Comparison of ENCODE assay signal across 5 cellular contexts in the genomic region with DNA sequence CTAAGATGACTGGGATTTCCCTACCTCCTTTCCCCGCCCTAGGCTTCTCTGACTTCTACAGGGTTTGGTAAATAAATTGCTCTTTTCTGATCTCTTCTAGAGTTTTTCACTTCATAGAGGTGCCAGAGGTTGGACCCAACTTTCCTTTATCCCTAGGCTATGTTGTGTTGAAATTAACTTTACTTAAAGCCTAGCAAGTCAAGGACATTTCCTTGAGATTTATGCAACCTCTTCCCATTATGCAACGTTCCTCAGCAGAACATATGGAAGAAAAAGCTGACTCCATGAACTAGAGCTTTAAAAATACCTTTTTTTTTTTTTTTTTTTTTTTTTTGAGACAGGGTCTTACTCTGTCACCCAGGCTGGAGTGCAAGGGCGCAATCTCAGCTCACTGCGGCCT.
"Had no signal": no experiment of that assay in that cellular context is flagged by ENCODE, and none has a peak within 500 bp of the region (broad histone marks: within the 10 kb centered on the region; RNA-seq: fewer than 3 reads in every experiment).

No MANE protein-coding gene starts in this region.

- ATAC-seq: GM23338, HepG2 had no signal

- DNase-seq: H9, HCEC 1CT, KBM-7 had no signal

- H3K4me3 ChIP-seq: GM23338 had no signal
